In the genomic region with DNA sequence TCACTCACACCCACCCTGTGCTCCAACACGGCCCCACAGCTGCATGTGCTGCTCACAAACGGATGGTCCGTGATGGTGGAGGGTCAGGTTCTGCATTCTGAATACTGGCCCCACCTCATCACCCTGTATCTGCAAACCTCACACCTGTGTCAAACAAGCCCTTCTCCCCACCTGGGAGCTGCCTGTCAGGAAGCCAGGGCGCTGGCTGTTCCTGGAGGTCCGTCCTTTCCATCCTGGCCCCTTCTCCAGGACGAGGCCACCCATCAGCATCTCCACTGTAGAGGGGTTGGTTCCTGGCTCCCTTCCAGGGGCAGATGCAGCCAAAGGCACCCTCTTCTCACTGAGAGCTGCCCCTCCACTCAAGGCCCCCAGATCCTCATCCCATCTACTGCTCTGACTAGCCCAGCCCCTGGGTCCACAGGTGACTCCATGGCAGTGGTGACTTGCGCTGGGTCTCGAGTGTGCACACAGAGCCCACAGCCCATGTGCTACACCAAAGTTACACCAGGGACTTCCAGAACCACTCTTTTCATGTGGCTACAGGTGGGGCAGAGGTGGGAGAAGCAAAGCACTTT, we compare ENCODE assay signal across 17 cellular contexts.
DNase-seq lines count a peak whose midpoint lies in the region; ATAC-seq, FAIRE-seq and TF ChIP-seq lines count a peak whose summit lies in the region.
"Had no signal": no experiment of that assay in that cellular context is flagged by ENCODE, and none has a peak within 500 bp of the region (broad histone marks: within the 10 kb centered on the region; RNA-seq: fewer than 3 reads in every experiment).

No MANE protein-coding gene starts in this region.

- H3K4ac ChIP-seq in H1 (replicated peaks; ENCODE audit: insufficient read length, low read depth, low read length) = no peak overlapping the region

- no peak overlapping the region for H4K91ac ChIP-seq in H1 (replicated peaks; ENCODE audit: insufficient read length, low read length)

- no peak for TF ChIP-seq RAD21 in H1 (IDR thresholded peaks at IDR 0.05 in 1 of 2, conservative IDR thresholded peaks at IDR 0.05 in 1 of 2; ENCODE audit: low read depth in 2 of 2, low read length in 2 of 2)

- TF ChIP-seq POLR2A in H1 (IDR thresholded peaks at IDR 0.05; ENCODE audit: control extremely low read depth in 1 of 2, low read depth in 2 of 2, low read length in 2 of 2) (no peak), spleen (IDR thresholded peaks at IDR 0.05) (no peak)

- no peak overlapping the region for H3K56ac ChIP-seq in H1 (replicated peaks; ENCODE audit: insufficient read length, low read depth, low read length)

- H3K23ac ChIP-seq in H1 (ENCODE audit: insufficient read length) = no peak overlapping the region

- DNase-seq in cardiac septum (ENCODE audit: low spot score) (peak; percentile 66), Right ventricle myocardium inferior (ENCODE audit: missing footprints) (no peak), H1 (ENCODE audit: low read depth in 1 of 2, low spot score in 2 of 2) (no peak), spleen (peak; percentile 63), upper lobe of right lung (peak; percentile 49), retina (no peak), PC-9 (no peak), foreskin keratinocyte (no peak)
- DNase-seq: Caco-2; CD8-positive, alpha-beta T cell; DND-41; GDM1; HCEC 1CT; HFFc6 had no signal

- H3K27me3 ChIP-seq in H1 (replicated peaks in 1 of 4; ENCODE audit: control insufficient read depth in 3 of 4, extremely low read depth in 1 of 4, insufficient read depth in 3 of 4, low read length in 3 of 4) (no peaks in the 10 kb centered on the region), spleen (replicated peaks in 1 of 7) (no peaks in the 10 kb centered on the region), upper lobe of right lung (no peaks in the 10 kb centered on the region), PC-9 (ENCODE audit: insufficient read depth, low read depth) (no peaks in the 10 kb centered on the region), foreskin keratinocyte (peaks cover 15% of the 10 kb centered on the region)

- no peak overlapping the region for H3K9ac ChIP-seq in H1 (replicated peaks in 1 of 4; ENCODE audit: extremely low read depth in 1 of 4, low read depth in 3 of 4, low read length in 3 of 4)

- H2AFZ ChIP-seq in H1 (ENCODE audit: low read length) = no peak overlapping the region
- no peak overlapping the region for H2AFZ ChIP-seq in PC-9

- H4K5ac ChIP-seq in H1 (ENCODE audit: insufficient read length, low read depth, low read length) = no peak overlapping the region

- no peaks in the 10 kb centered on the region for H3K79me1 ChIP-seq in H1 (ENCODE audit: low read depth, low read length)

- H4K20me1 ChIP-seq in H1 (replicated peaks in 1 of 2; ENCODE audit: control insufficient read depth in 1 of 2, insufficient read depth in 2 of 2, low read length in 2 of 2) (peaks cover 2 to 7% of the 10 kb centered on the region in 2 experiments), PC-9 (ENCODE audit: insufficient read depth) (peaks cover 98% of the 10 kb centered on the region)

- H2BK20ac ChIP-seq in H1 (ENCODE audit: low read length) = no peak overlapping the region

- peaks cover 30% of the 10 kb centered on the region for H3F3A ChIP-seq in PC-9 (ENCODE audit: insufficient read depth, low read depth)

- FAIRE-seq in H1 (lab: Jason Lieb, UNC) = no peak
- FAIRE-seq: GM19239 had no signal

- no peak for TF ChIP-seq EP300 in H1 (IDR thresholded peaks at IDR 0.05; ENCODE audit: borderline replicate concordance in 1 of 2, low read depth in 2 of 2, low read length in 2 of 2)

- H2BK12ac ChIP-seq in H1 (ENCODE audit: low read depth, low read length) = 0 out of 2 replicates have a peak overlapping the region, but pooled peaks have one; percentile 27

- no peak overlapping the region; the same call in 1 of the 2 replicates for H4K8ac ChIP-seq in H1 (ENCODE audit: extremely low read depth, insufficient read depth, low read length)

- H3K4me1 ChIP-seq in H1 (replicated peaks in 1 of 4; ENCODE audit: control insufficient read depth in 3 of 4, insufficient read depth in 4 of 4, low read length in 3 of 4) (peaks cover 0 to 2% (median under 1%) of the 10 kb centered on the region in 4 experiments; a peak in 4 of 7 replicates), spleen (peaks cover 0 to 58% (median 6%) of the 10 kb centered on the region in 6 donors), upper lobe of right lung (no peaks in the 10 kb centered on the region), PC-9 (replicated peaks; ENCODE audit: insufficient read depth) (no peaks in the 10 kb centered on the region), foreskin keratinocyte (no peaks in the 10 kb centered on the region)

- H3K14ac ChIP-seq in H1 (ENCODE audit: insufficient read length) = no peak overlapping the region

- H3K4me3 ChIP-seq in H1 (ENCODE audit: extremely low read depth in 1 of 4, insufficient read depth in 2 of 4, low read depth in 3 of 4, low read length in 4 of 4) (no peak overlapping the region), spleen (no peak overlapping the region), upper lobe of right lung (no peak overlapping the region), PC-9 (no peak overlapping the region)

- H3K18ac ChIP-seq in H1 (ENCODE audit: extremely low read depth, low read length) = no peak overlapping the region

- H3K79me2 ChIP-seq in H1 (ENCODE audit: control insufficient read depth in 1 of 2, insufficient read depth in 2 of 2, low read length in 2 of 2) = no peaks in the 10 kb centered on the region
- H3K79me2 ChIP-seq in PC-9 (ENCODE audit: low read depth) = peaks cover 65% of the 10 kb centered on the region

- no peak overlapping the region for H2BK5ac ChIP-seq in H1 (ENCODE audit: low read depth, low read length)

- no peak for ATAC-seq in Right ventricle myocardium inferior
- no peak for ATAC-seq in upper lobe of right lung
- no peak for ATAC-seq in foreskin keratinocyte
- ATAC-seq: CD8-positive, alpha-beta T cell had no signal

- H2BK120ac ChIP-seq in H1 (replicated peaks; ENCODE audit: low read depth, low read length) = no peak overlapping the region

- TF ChIP-seq CTCF in H1 (IDR thresholded peaks at IDR 0.05; ENCODE audit: control extremely low read depth in 1 of 3, insufficient read depth in 1 of 3, low read depth in 1 of 3, low read length in 3 of 3) (no peak), spleen (IDR thresholded peaks at IDR 0.05 in 8 of 11, conservative IDR thresholded peaks at IDR 0.05 in 3 of 11) (no peak), upper lobe of right lung (IDR thresholded peaks at IDR 0.05) (no peak), PC-9 (conservative IDR thresholded peaks at IDR 0.05) (no peak), foreskin keratinocyte (conservative IDR thresholded peaks at IDR 0.05) (no peak)

- H3K23me2 ChIP-seq in H1 (ENCODE audit: low read depth, low read length) = no peaks in the 10 kb centered on the region; the same call in 1 of the 2 replicates

- intact Hi-C loops in cardiac septum (cut with DNase I) (no loop called here), Right ventricle myocardium inferior (cut with DNase I) (no loop called here), spleen (cut with DNase I; ENCODE audit: low total_unique reads) (no loop called here), upper lobe of right lung (cut with DNase I) (no loop called here), PC-9 (cut with micrococcal nuclease; ENCODE audit: unreplicated experiment) (no loop called here)

- H3K9me3 ChIP-seq in H1 (ENCODE audit: insufficient read depth in 2 of 2, low read depth in 1 of 2, low read length in 1 of 2) (no peaks in the 10 kb centered on the region), spleen (no peaks in the 10 kb centered on the region), upper lobe of right lung (no peaks in the 10 kb centered on the region), PC-9 (ENCODE audit: insufficient read depth, low read depth) (no peaks in the 10 kb centered on the region)
- H3K9me3 ChIP-seq: Caco-2 had no signal

- H3K4me2 ChIP-seq in H1 (ENCODE audit: insufficient read depth in 1 of 2, low read depth in 2 of 2, low read length in 2 of 2) (no peak overlapping the region), PC-9 (no peak overlapping the region)

- H3K9me2 ChIP-seq in PC-9 (ENCODE audit: insufficient read depth) = no peaks in the 10 kb centered on the region

- CTCF ChIA-PET in H1 (lab: Charles Lee; ENCODE audit: partially characterized antibody) (interaction anchor here (1.1 to 4.0 kb wide), 5 partner anchors 9 to 86 kb away, joined by 4 to 15 read pairs (median 8); no protein-coding TSS in a partner anchor), PC-9 (lab: Charles Lee) (no interaction called here)

- H3K27ac ChIP-seq in H1 (ENCODE audit: low read depth, low read length) = no peak overlapping the region
- no peak overlapping the region for H3K27ac ChIP-seq in spleen
- H3K27ac ChIP-seq in upper lobe of right lung = no peak overlapping the region
- H3K27ac ChIP-seq in PC-9 = no peak overlapping the region
- no peak overlapping the region for H3K27ac ChIP-seq in foreskin keratinocyte
- H3K27ac ChIP-seq: 22Rv1, HL-60 had no signal

- no TSS peak for BruUV-seq in PC-9 (replicated peaks; lab: Mats Ljungman, UMichigan)

- 74% methylated on average over 3 of the region's 8 CpGs; no CpG with 5 or more reads in 1 of the 2 experiments for WGBS in H1 (ENCODE audit: extremely low coverage in 1 of 2, insufficient coverage in 1 of 2, insufficient read length in 1 of 2, insufficient replicate concordance in 2 of 2, low coverage in 1 of 2, low lambda C conversion rate in 2 of 2, missing lambda C conversion rate in 1 of 2), 2 experiments
- 85 to 91% (median 88%) methylated on average over 4 to 8 of the region's 8 CpGs for WGBS in spleen, 5 donors

- H2AK5ac ChIP-seq in H1 (ENCODE audit: low read depth, low read length) = peak overlapping the region; percentile 67; the same call in 1 of the 2 replicates

- H3K36me3 ChIP-seq in H1 (ENCODE audit: control insufficient read depth in 2 of 4, insufficient read depth in 4 of 4, low read length in 3 of 4) = no peaks in the 10 kb centered on the region
- peaks cover 0 to 74% (median 0%) of the 10 kb centered on the region in 6 donors for H3K36me3 ChIP-seq in spleen
- peaks cover 7% of the 10 kb centered on the region for H3K36me3 ChIP-seq in upper lobe of right lung
- peaks cover 21% of the 10 kb centered on the region for H3K36me3 ChIP-seq in PC-9 (ENCODE audit: low read depth)

- POLR2A ChIA-PET in H1 (lab: Charles Lee; ENCODE audit: partially characterized antibody) = no interaction called here
- POLR2A ChIA-PET in PC-9 (lab: Charles Lee; ENCODE audit: unreplicated experiment) = no interaction called here

- H2BK15ac ChIP-seq in H1 (ENCODE audit: low read length) = no peak overlapping the region

TF ChIP-seq in H1, 55 proteins besides CTCF, POLR2A, EP300 and RAD21 (continues in another document):
- TF ChIP-seq RXRA (IDR thresholded peaks at IDR 0.05; ENCODE audit: insufficient read depth, low read depth, low read length) (no peak), JUN (IDR thresholded peaks at IDR 0.05; ENCODE audit: low read depth, low read length) (no peak), BCL11A (IDR thresholded peaks at IDR 0.05; ENCODE audit: low read depth in 2 of 2, low read length in 2 of 2) (no peak), HDAC6 (IDR thresholded peaks at IDR 0.05; ENCODE audit: low read depth, low read length) (no peak), YY1 (IDR thresholded peaks at IDR 0.05; ENCODE audit: low read depth, low read length) (no peak), SUZ12 (IDR thresholded peaks at IDR 0.05; ENCODE audit: low read length) (no peak), FOSL1 (IDR thresholded peaks at IDR 0.05; ENCODE audit: insufficient read depth, low read depth, low read length) (no peak)

Comparison
In these comparisons a context has a peak if more than half of its experiments do, and no peak if none do; other contexts are left out.
1. DNase-seq: peak in cardiac septum (single experiment), spleen (single experiment) and upper lobe of right lung (single experiment); none in Right ventricle myocardium inferior (single experiment), H1 (0 of 2), retina (single experiment), PC-9 (0 of 2) and foreskin keratinocyte (0 of 2).